ENCODE assay signal across 26 cellular contexts in genomic region chr2:120570001-120570400, GRCh38.
"Had no signal": no experiment of that assay in that cellular context is flagged by ENCODE, and none has a peak within 500 bp of the region (broad histone marks: within the 10 kb centered on the region; RNA-seq: fewer than 3 reads in every experiment).

No MANE protein-coding gene starts in this region.

- H3K27ac ChIP-seq: ascending aorta, breast epithelium, colonic mucosa, epithelial cell of prostate, esophagus squamous epithelium had no signal

- H3K4me1 ChIP-seq: breast epithelium, colonic mucosa had no signal

- H3K36me3 ChIP-seq: ascending aorta, breast epithelium, colonic mucosa, esophagus squamous epithelium had no signal

- H3K27me3 ChIP-seq: ascending aorta, breast epithelium, colonic mucosa had no signal

- H3K4me3 ChIP-seq: ascending aorta, breast epithelium, colonic mucosa, esophagus squamous epithelium had no signal

- H3K9me3 ChIP-seq: ascending aorta, breast epithelium, colonic mucosa, esophagus squamous epithelium had no signal

- DNase-seq: activated CD4-positive, alpha-beta memory T cell treated with anti-CD3 and anti-CD28 coated beads, Interleukin-2, amount 10 ng/mL, durations not matched to agents 7 days and 5 days; activated CD4-positive, alpha-beta T cell treated with anti-CD3 and anti-CD28 coated beads for 36 hours; activated CD4-positive, alpha-beta T cell treated with anti-CD3 and anti-CD28 coated beads, Interleukin-2, amount 10 ng/mL, durations not matched to agents 24 days and 14 days; activated CD4-positive, CD25-positive, alpha-beta regulatory T cell; activated CD4-positive, CD25-positive, alpha-beta regulatory T cell treated with anti-CD3 and anti-CD28 coated beads, Interleukin-2, amount 50 U/mL, for 72 hours; activated CD8-positive, alpha-beta memory T cell treated with anti-CD3 and anti-CD28 coated beads, Interleukin-2, amount 50 U/mL, for 48 hours; activated gamma-delta T cell; activated naive CD4-positive, alpha-beta T cell; activated naive CD4-positive, alpha-beta T cell treated with anti-CD3 and anti-CD28 coated beads, Interleukin-2, amount 10 ng/mL, durations not matched to agents 7 days and 5 days; activated naive CD8-positive, alpha-beta T cell treated with anti-CD3 and anti-CD28 coated beads, Interleukin-2, amount 10 ng/mL, durations not matched to agents 7 days and 5 days; activated T-cell treated with anti-CD3 and anti-CD28 coated beads for 4 hours; activated T-cell treated with anti-CD3 and anti-CD28 coated beads, Interleukin-2, amount 50 U/mL, for 24 hours; activated T-cell treated with anti-CD3 and anti-CD28 coated beads, Interleukin-2, amount 50 U/mL, for 72 hours; caudate nucleus; colonic mucosa; effector CD8-positive, alpha-beta T cell; esophagus squamous epithelium; foreskin melanocyte; head of caudate nucleus; T-helper 2 cell had no signal

- ATAC-seq: activated CD4-positive, alpha-beta T cell treated with anti-CD3 and anti-CD28 coated beads for 36 hours; activated naive CD4-positive, alpha-beta T cell treated with anti-CD3 and anti-CD28 coated beads, Interleukin-2, amount 50 U/mL, for 72 hours; activated T-cell treated with anti-CD3 and anti-CD28 coated beads, Interleukin-2, amount 50 U/mL, for 72 hours had no signal

- FAIRE-seq: endometrium, endothelial cell of umbilical vein had no signal
